Comparison of ENCODE assay signal across 8 cellular contexts in genomic region chr4:86961605-86962295, GRCh38.
DNase-seq lines count a peak whose midpoint lies in the region; ATAC-seq lines count a peak whose summit lies in the region.

No MANE protein-coding gene starts in this region.

- no peaks in the 10 kb centered on the region for H3K36me3 Mint-ChIP-seq in effector memory CD8-positive, alpha-beta T cell (ENCODE audit: insufficient read depth)

- H3K4me3 Mint-ChIP-seq in effector memory CD8-positive, alpha-beta T cell = no peak overlapping the region

- DNase-seq in DMS153 (lab: John Stamatoyannopoulos, UW) = peak; percentile 81
- DNase-seq in NOMO-1 treated with DMSO at 0.1 percent for 48 hours (lab: John Stamatoyannopoulos, UW; ENCODE audit: unreplicated experiment) = peak; percentile 96
- DNase-seq in effector memory CD8-positive, alpha-beta T cell = no peak
- DNase-seq in skeletal muscle cell (ENCODE audit: low read depth) = peak; percentile 74
- DNase-seq in GM03348 (ENCODE audit: low spot score) = no peak
- no peak for DNase-seq in stimulated activated CD4-positive, alpha-beta T cell treated with anti-CD3 and anti-CD28 coated beads, Interleukin-1b, Interleukin-23, amount 100 ng/mL, for 48 hours

- ATAC-seq in GM19324 (IDR thresholded peaks at IDR 0.05; ENCODE audit: low FRiP score, unreplicated experiment) (peak; percentile 91), HG03159 (IDR thresholded peaks at IDR 0.05; ENCODE audit: unreplicated experiment) (peak; percentile 88)
- peak; percentile 46 for ATAC-seq in effector memory CD8-positive, alpha-beta T cell (replicated peaks)

- no peak overlapping the region for H3K4me3 ChIP-seq in skeletal muscle cell (ENCODE audit: low read depth, low read length)

- H3K27ac Mint-ChIP-seq in effector memory CD8-positive, alpha-beta T cell = no peak overlapping the region

- H3K27me3 Mint-ChIP-seq in effector memory CD8-positive, alpha-beta T cell = no peaks in the 10 kb centered on the region

- no peaks in the 10 kb centered on the region for H3K9me3 Mint-ChIP-seq in effector memory CD8-positive, alpha-beta T cell

- peaks cover 0 to 9% of the 10 kb centered on the region in 2 donors for H3K4me1 Mint-ChIP-seq in effector memory CD8-positive, alpha-beta T cell (ENCODE audit: low read depth in 2 of 2)

Comparison
In these comparisons a context has a peak if more than half of its experiments do, and no peak if none do; other contexts are left out.
1. DNase-seq: peak in DMS153 (single experiment), NOMO-1 treated with DMSO at 0.1 percent for 48 hours (single experiment) and skeletal muscle cell (single experiment); none in effector memory CD8-positive, alpha-beta T cell (0 of 3), GM03348 (single experiment) and stimulated activated CD4-positive, alpha-beta T cell treated with anti-CD3 and anti-CD28 coated beads, Interleukin-1b, Interleukin-23, amount 100 ng/mL, for 48 hours (single experiment).
2. Peak in every context shown above with its lines, with median percentiles within 50 percentile points of each other: ATAC-seq.